ENCODE assay signal across 18 cellular contexts in genomic region chr1:119374208-119374877, GRCh38. TPM values are rescaled to one million over a fixed set of nuclear protein-coding genes. Genes with fewer than 3 reads are reported as not detected.
DNase-seq lines count a peak whose midpoint lies in the region; ATAC-seq and TF ChIP-seq lines count a peak whose summit lies in the region.
"Had no signal": no experiment of that assay in that cellular context is flagged by ENCODE, and none has a peak within 500 bp of the region (broad histone marks: within the 10 kb centered on the region; RNA-seq: fewer than 3 reads in every experiment).

No MANE protein-coding gene starts in this region.

- H3K79me2 ChIP-seq in PC-3 (ENCODE audit: low read length), result no peaks in the 10 kb centered on the region

- H3K4me2 ChIP-seq in PC-3 (ENCODE audit: low read length), result peak overlapping the region; percentile 52

- no peaks in the 10 kb centered on the region for H3F3A ChIP-seq in PC-3 (ENCODE audit: low read length, unreplicated experiment)

- no peak for DNase-seq in left cardiac atrium
- no peak for DNase-seq in Right ventricle myocardium superior
- peak; percentile 85 for DNase-seq in PC-3
- peak; percentile 10 for DNase-seq in fibroblast of the aortic adventitia (ENCODE audit: low read depth)
- no peak for DNase-seq in occipital lobe (lab: John Stamatoyannopoulos, UW)
- no peak for DNase-seq in iPS-NIHi11 (ENCODE audit: low spot score)
- no peak for DNase-seq in GM13976 (ENCODE audit: low spot score)
- DNase-seq in NCI-H526 (lab: John Stamatoyannopoulos, UW), result no peak
- DNase-seq: COR-L47, cortex of kidney, GF-D8, H7, MG63, NCI-H187 treated with DMSO at 0.1 percent for 48 hours, NCI-H524 treated with DMSO at 0.1 percent for 48 hours, SW 1271 had no signal

- H3K9me3 ChIP-seq in PC-3 (ENCODE audit: low read length), result no peaks in the 10 kb centered on the region
- H3K9me3 ChIP-seq: MG63, vagina had no signal

- TF ChIP-seq CTCF in PC-3 (conservative IDR thresholded peaks at IDR 0.05; ENCODE audit: low read depth, low read length) (no peak), fibroblast of the aortic adventitia (IDR thresholded peaks at IDR 0.05; ENCODE audit: insufficient read depth, low read length) (no peak), GM13976 (IDR thresholded peaks at IDR 0.05; ENCODE audit: borderline replicate concordance, control extremely low read depth, extremely low read depth, insufficient read depth, missing control alignments) (no peak)

- no peak overlapping the region for H3K9ac ChIP-seq in PC-3 (ENCODE audit: low read length)

- no peaks in the 10 kb centered on the region for H4K20me1 ChIP-seq in PC-3 (ENCODE audit: low read length)

- no TSS peak for BruUV-seq in PC-3 (replicated peaks; lab: Mats Ljungman, UMichigan)

- H3K4me1 ChIP-seq in PC-3 (ENCODE audit: insufficient read depth, low read length), result peaks cover 25% of the 10 kb centered on the region
- H3K4me1 ChIP-seq: vagina had no signal

- POLR2A ChIA-PET in PC-3 (lab: Charles Lee; ENCODE audit: unreplicated experiment), result no interaction called here

- CTCF ChIA-PET in PC-3 (lab: Charles Lee), result no interaction called here

- H2AFZ ChIP-seq in PC-3 (ENCODE audit: low read length), result peak overlapping the region; percentile 18; the same call in 1 of the 2 replicates

- ATAC-seq in left cardiac atrium (peak; percentile 41 to 89), Right ventricle myocardium superior (ENCODE audit: poor library complexity) (no peak), PC-3 (peak; percentile 56)

- H3K27me3 ChIP-seq in PC-3 (ENCODE audit: low read length), result peaks cover 8% of the 10 kb centered on the region
- H3K27me3 ChIP-seq: MG63, vagina had no signal

- no peaks in the 10 kb centered on the region for H3K9me2 ChIP-seq in PC-3 (replicated peaks; ENCODE audit: low read length)

- H3K36me3 ChIP-seq in PC-3 (ENCODE audit: low read depth, low read length), result no peaks in the 10 kb centered on the region
- H3K36me3 ChIP-seq: MG63, vagina had no signal

- H3K27ac ChIP-seq in PC-3 (ENCODE audit: low read length), result peak overlapping the region; percentile 31
- H3K27ac ChIP-seq: vagina had no signal

- in situ Hi-C loops in GM13976 (cut with MboI; ENCODE audit: low sequenced_read_pairs, unreplicated experiment), result no loop called here

- intact Hi-C loops in left cardiac atrium (cut with DNase I), result no loop called here
- intact Hi-C loops in Right ventricle myocardium superior (cut with DNase I), result no loop called here
- intact Hi-C loops in PC-3 (cut with micrococcal nuclease), result loop anchor here (5.0 kb wide), 1 partner anchor 103 kb away; no protein-coding TSS in a partner anchor

- H3K4me3 ChIP-seq in PC-3 (ENCODE audit: low read length), result no peak overlapping the region
- H3K4me3 ChIP-seq in fibroblast of the aortic adventitia (ENCODE audit: low read depth, low read length), result no peak overlapping the region
- H3K4me3 ChIP-seq: MG63, vagina had no signal

RNA-seq across cellular contexts. Expression of gene HAO2, which starts 5.8 kb away (rescaled TPM):
- total RNA-seq in left cardiac atrium (not detected), Right ventricle myocardium superior (not detected), PC-3 (2014; rRNA removed) (not detected in 2 replicates), fibroblast of the aortic adventitia (ENCODE audit: low replicate concordance) (not detected in 2 replicates), occipital lobe (not detected)
- total RNA-seq: renal cortical epithelial cell, vagina had no signal

RNA-seq across cellular contexts. Expression of gene HSD3B2, which starts 40.6 kb away (rescaled TPM):
- total RNA-seq in left cardiac atrium (not detected), Right ventricle myocardium superior (not detected), PC-3 (2014; rRNA removed) (not detected in 2 replicates), fibroblast of the aortic adventitia (ENCODE audit: low replicate concordance) (not detected in 2 replicates), occipital lobe (not detected)
- total RNA-seq: renal cortical epithelial cell had no signal

Comparison
In these comparisons a context has a peak if more than half of its experiments do, and no peak if none do; other contexts are left out.
1. DNase-seq: peak in PC-3 (single experiment) and fibroblast of the aortic adventitia (single experiment); none in left cardiac atrium (single experiment), Right ventricle myocardium superior (single experiment), occipital lobe (single experiment), iPS-NIHi11 (single experiment), GM13976 (single experiment) and NCI-H526 (0 of 2).